ENCODE assay signal across 8 cellular contexts in the genomic region with DNA sequence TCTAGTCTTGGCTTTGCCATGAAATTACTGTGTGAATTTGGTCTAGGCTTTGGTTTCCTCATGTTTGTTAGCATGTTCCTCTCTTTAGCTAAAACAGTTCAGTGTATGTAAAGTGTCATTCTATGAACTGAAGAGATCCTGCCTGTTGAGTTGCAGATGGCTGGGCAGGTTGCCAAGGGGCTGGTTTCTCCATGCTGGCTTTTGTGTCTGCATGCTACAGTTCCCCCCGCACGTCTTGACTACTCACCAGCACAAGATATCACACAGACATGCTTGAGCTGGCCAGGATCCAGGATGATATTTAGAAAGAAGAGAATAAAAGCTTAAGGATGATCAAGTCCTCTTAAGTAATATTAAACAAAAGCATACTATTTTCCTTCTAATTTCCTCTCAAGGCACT.
DNase-seq lines count a peak whose midpoint lies in the region; ATAC-seq and TF ChIP-seq lines count a peak whose summit lies in the region.

No MANE protein-coding gene starts in this region.

- no peak overlapping the region for H3K4me3 ChIP-seq in uterus

- H3K36me3 Mint-ChIP-seq in effector memory CD8-positive, alpha-beta T cell (ENCODE audit: insufficient read depth): no peaks in the 10 kb centered on the region

- H3K27ac ChIP-seq in uterus: peak overlapping the region in 1 of 2 donors; percentile 39

- no peak for TF ChIP-seq POLR2A in uterus (IDR thresholded peaks at IDR 0.05)

- peak; percentile 28 for ATAC-seq in left lobe of liver
- ATAC-seq in HG03439 (IDR thresholded peaks at IDR 0.05; ENCODE audit: unreplicated experiment): no peak
- ATAC-seq in effector memory CD8-positive, alpha-beta T cell (replicated peaks): no peak

- H3K4me3 Mint-ChIP-seq in effector memory CD8-positive, alpha-beta T cell: no peak overlapping the region

- peak; percentile 1 for DNase-seq in activated T-cell treated with anti-CD3 and anti-CD28 coated beads for 24 hours (ENCODE audit: low read depth)
- no peak for DNase-seq in activated T-cell treated with anti-CD3 and anti-CD28 coated beads for 4 hours
- DNase-seq in NCI-H1092 treated with DMSO at 0.1 percent for 48 hours (lab: John Stamatoyannopoulos, UW): peak; percentile 84
- DNase-seq in activated T-cell treated with anti-CD3 and anti-CD28 coated beads, Interleukin-2, amount 50 U/mL, for 1 hour: peak; percentile 27
- DNase-seq in left lobe of liver (ENCODE audit: low spot score): peak; percentile 62
- peak; percentile 83 to 88 for DNase-seq in uterus
- DNase-seq in effector memory CD8-positive, alpha-beta T cell: no peak

- H3K9me3 ChIP-seq in uterus: no peaks in the 10 kb centered on the region

- H3K4me1 ChIP-seq in uterus: no peaks in the 10 kb centered on the region

- no peak overlapping the region for H3K27ac Mint-ChIP-seq in effector memory CD8-positive, alpha-beta T cell

- H3K4me1 Mint-ChIP-seq in effector memory CD8-positive, alpha-beta T cell (ENCODE audit: low read depth in 2 of 2): no peaks in the 10 kb centered on the region

- H3K36me3 ChIP-seq in uterus: no peaks in the 10 kb centered on the region

- intact Hi-C loops in uterus (cut with DNase I; ENCODE audit: low total_unique reads): no loop called here

- H3K9me3 Mint-ChIP-seq in effector memory CD8-positive, alpha-beta T cell: peaks cover 0 to 2% of the 10 kb centered on the region in 2 donors

- no peaks in the 10 kb centered on the region for H3K27me3 ChIP-seq in uterus

- no peak for TF ChIP-seq CTCF in uterus (IDR thresholded peaks at IDR 0.05)

- H3K27me3 Mint-ChIP-seq in effector memory CD8-positive, alpha-beta T cell: peaks cover 36 to 37% of the 10 kb centered on the region in 2 donors

Comparison
In these comparisons a context has a peak if more than half of its experiments do, and no peak if none do; other contexts are left out.
1. DNase-seq: peak in activated T-cell treated with anti-CD3 and anti-CD28 coated beads for 24 hours (single experiment), NCI-H1092 treated with DMSO at 0.1 percent for 48 hours (single experiment), activated T-cell treated with anti-CD3 and anti-CD28 coated beads, Interleukin-2, amount 50 U/mL, for 1 hour (single experiment), left lobe of liver (single experiment) and uterus (2 of 2); none in activated T-cell treated with anti-CD3 and anti-CD28 coated beads for 4 hours (single experiment) and effector memory CD8-positive, alpha-beta T cell (0 of 3).